ENCODE assay signal across 9 cellular contexts in genomic region chr12:77232045-77232444, GRCh38.
DNase-seq lines count a peak whose midpoint lies in the region; ATAC-seq, FAIRE-seq and TF ChIP-seq lines count a peak whose summit lies in the region.
"Had no signal": no experiment of that assay in that cellular context is flagged by ENCODE, and none has a peak within 500 bp of the region (broad histone marks: within the 10 kb centered on the region; RNA-seq: fewer than 3 reads in every experiment).

No MANE protein-coding gene starts in this region.

- no peaks in the 10 kb centered on the region for H3K36me3 ChIP-seq in astrocyte (ENCODE audit: insufficient read depth, low read length)
- no peaks in the 10 kb centered on the region for H3K36me3 ChIP-seq in gastroesophageal sphincter
- no peaks in the 10 kb centered on the region for H3K36me3 ChIP-seq in suprapubic skin

- no peak overlapping the region for H3K9ac ChIP-seq in astrocyte (ENCODE audit: low read length)

- WGBS in gastroesophageal sphincter (ENCODE audit: low coverage in 1 of 2), 2 donors, result 42 to 82% methylated on average over 1 of the region's 1 CpG
- 39% methylated on average over 1 of the region's 1 CpG for WGBS in suprapubic skin

- no peaks in the 10 kb centered on the region for H3K79me2 ChIP-seq in astrocyte (ENCODE audit: insufficient read depth, low read length)

- no peak overlapping the region for H3K4me3 Mint-ChIP-seq in astrocyte (ENCODE audit: unreplicated experiment)
- H3K4me3 Mint-ChIP-seq: activated CD4-positive, alpha-beta T cell treated with anti-CD3 and anti-CD28 coated beads, Interleukin-2, amount 10 ng/mL, durations not matched to agents 7 days and 5 days had no signal

- H3K4me1 Mint-ChIP-seq in astrocyte (ENCODE audit: low read depth, unreplicated experiment), result peaks cover 14% of the 10 kb centered on the region
- H3K4me1 Mint-ChIP-seq: activated CD4-positive, alpha-beta T cell treated with anti-CD3 and anti-CD28 coated beads, Interleukin-2, amount 10 ng/mL, durations not matched to agents 7 days and 5 days had no signal

- H2AFZ ChIP-seq in astrocyte (ENCODE audit: low read depth, low read length), result no peak overlapping the region

- H3K9me3 ChIP-seq in astrocyte (ENCODE audit: insufficient read depth, low read depth, low read length) (no peaks in the 10 kb centered on the region), gastroesophageal sphincter (no peaks in the 10 kb centered on the region), suprapubic skin (no peaks in the 10 kb centered on the region)

- TF ChIP-seq CTCF in astrocyte (IDR thresholded peaks at IDR 0.05; ENCODE audit: insufficient read depth, low read depth, low read length) (no peak), gastroesophageal sphincter (IDR thresholded peaks at IDR 0.05) (no peak), suprapubic skin (IDR thresholded peaks at IDR 0.05) (no peak)

- peak; percentile 48 for ATAC-seq in gastroesophageal sphincter
- no peak for ATAC-seq in GM18502 (IDR thresholded peaks at IDR 0.05; ENCODE audit: poor library complexity, unreplicated experiment)

- no peaks in the 10 kb centered on the region for H3K27me3 ChIP-seq in astrocyte (ENCODE audit: insufficient read depth, low read length)
- no peaks in the 10 kb centered on the region for H3K27me3 ChIP-seq in gastroesophageal sphincter
- H3K27me3 ChIP-seq in suprapubic skin, result no peaks in the 10 kb centered on the region

- H3K4me1 ChIP-seq in astrocyte (ENCODE audit: insufficient read depth, low read length) (no peaks in the 10 kb centered on the region), gastroesophageal sphincter (peaks cover 0 to 3% (median 0%) of the 10 kb centered on the region in 3 donors), suprapubic skin (peaks cover 24% of the 10 kb centered on the region)

- TF ChIP-seq POLR2A in gastroesophageal sphincter (IDR thresholded peaks at IDR 0.05), result no peak
- no peak for TF ChIP-seq POLR2A in suprapubic skin (IDR thresholded peaks at IDR 0.05)
- TF ChIP-seq POLR2A in GM12892 (IDR thresholded peaks at IDR 0.05; ENCODE audit: low read depth, low read length), result no peak

- TF ChIP-seq EP300 in gastroesophageal sphincter (IDR thresholded peaks at IDR 0.05), result no peak
- no peak for TF ChIP-seq EP300 in suprapubic skin (IDR thresholded peaks at IDR 0.05)

- no peak for FAIRE-seq in astrocyte (lab: Jason Lieb, UNC)
- no peak for FAIRE-seq in GM12892 (lab: Jason Lieb, UNC)

- H3K27me3 Mint-ChIP-seq in astrocyte (ENCODE audit: low read depth, unreplicated experiment), result no peaks in the 10 kb centered on the region
- H3K27me3 Mint-ChIP-seq: activated CD4-positive, alpha-beta T cell treated with anti-CD3 and anti-CD28 coated beads, Interleukin-2, amount 10 ng/mL, durations not matched to agents 7 days and 5 days had no signal

- H4K20me1 ChIP-seq in astrocyte (ENCODE audit: insufficient read depth, low read length), result no peaks in the 10 kb centered on the region

- peak overlapping the region; percentile 6 for H3K4me2 ChIP-seq in astrocyte (ENCODE audit: low read length)

- H3K4me3 ChIP-seq in astrocyte (ENCODE audit: insufficient read depth, low read depth, low read length) (no peak overlapping the region), gastroesophageal sphincter (no peak overlapping the region), suprapubic skin (no peak overlapping the region)

- H3K36me3 Mint-ChIP-seq in astrocyte (ENCODE audit: low read depth, unreplicated experiment), result no peaks in the 10 kb centered on the region

- H3K27ac ChIP-seq in astrocyte (ENCODE audit: low read depth, low read length), result no peak overlapping the region
- H3K27ac ChIP-seq in gastroesophageal sphincter, result peak overlapping the region in 3 of 4 donors; percentile 29 to 64 (median 43)
- H3K27ac ChIP-seq in suprapubic skin, result peak overlapping the region; percentile 67
- H3K27ac ChIP-seq: HL-60 had no signal

- peaks cover 2% of the 10 kb centered on the region for H3K9me3 Mint-ChIP-seq in astrocyte (ENCODE audit: unreplicated experiment)
- H3K9me3 Mint-ChIP-seq: activated CD4-positive, alpha-beta T cell treated with anti-CD3 and anti-CD28 coated beads, Interleukin-2, amount 10 ng/mL, durations not matched to agents 7 days and 5 days had no signal

- no peak overlapping the region for H3K27ac Mint-ChIP-seq in astrocyte (ENCODE audit: unreplicated experiment)
- H3K27ac Mint-ChIP-seq: activated CD4-positive, alpha-beta T cell treated with anti-CD3 and anti-CD28 coated beads, Interleukin-2, amount 10 ng/mL, durations not matched to agents 7 days and 5 days had no signal

- peak; percentile 85 for DNase-seq in GM04504 (ENCODE audit: low read depth)
- DNase-seq in astrocyte (ENCODE audit: low read depth), result peak; percentile 74
- DNase-seq in suprapubic skin (ENCODE audit: low spot score in 2 of 2), result no peak
- no peak for DNase-seq in stimulated activated CD4-positive, alpha-beta T cell treated with anti-CD3 and anti-CD28 coated beads, Interleukin-2, amount 100 ng/mL, for 24 hours
- no peak for DNase-seq in GM12892 (ENCODE audit: insufficient read length)
- DNase-seq: activated CD4-positive, alpha-beta T cell treated with anti-CD3 and anti-CD28 coated beads, Interleukin-2, amount 10 ng/mL, durations not matched to agents 7 days and 5 days had no signal

Comparison
In these comparisons a context has a peak if more than half of its experiments do, and no peak if none do; other contexts are left out.
1. DNase-seq: peak in GM04504 (single experiment) and astrocyte (single experiment); none in suprapubic skin (0 of 2), stimulated activated CD4-positive, alpha-beta T cell treated with anti-CD3 and anti-CD28 coated beads, Interleukin-2, amount 100 ng/mL, for 24 hours (0 of 2) and GM12892 (single experiment).